10 cellular contexts compared by ENCODE assay signal in the genomic region with DNA sequence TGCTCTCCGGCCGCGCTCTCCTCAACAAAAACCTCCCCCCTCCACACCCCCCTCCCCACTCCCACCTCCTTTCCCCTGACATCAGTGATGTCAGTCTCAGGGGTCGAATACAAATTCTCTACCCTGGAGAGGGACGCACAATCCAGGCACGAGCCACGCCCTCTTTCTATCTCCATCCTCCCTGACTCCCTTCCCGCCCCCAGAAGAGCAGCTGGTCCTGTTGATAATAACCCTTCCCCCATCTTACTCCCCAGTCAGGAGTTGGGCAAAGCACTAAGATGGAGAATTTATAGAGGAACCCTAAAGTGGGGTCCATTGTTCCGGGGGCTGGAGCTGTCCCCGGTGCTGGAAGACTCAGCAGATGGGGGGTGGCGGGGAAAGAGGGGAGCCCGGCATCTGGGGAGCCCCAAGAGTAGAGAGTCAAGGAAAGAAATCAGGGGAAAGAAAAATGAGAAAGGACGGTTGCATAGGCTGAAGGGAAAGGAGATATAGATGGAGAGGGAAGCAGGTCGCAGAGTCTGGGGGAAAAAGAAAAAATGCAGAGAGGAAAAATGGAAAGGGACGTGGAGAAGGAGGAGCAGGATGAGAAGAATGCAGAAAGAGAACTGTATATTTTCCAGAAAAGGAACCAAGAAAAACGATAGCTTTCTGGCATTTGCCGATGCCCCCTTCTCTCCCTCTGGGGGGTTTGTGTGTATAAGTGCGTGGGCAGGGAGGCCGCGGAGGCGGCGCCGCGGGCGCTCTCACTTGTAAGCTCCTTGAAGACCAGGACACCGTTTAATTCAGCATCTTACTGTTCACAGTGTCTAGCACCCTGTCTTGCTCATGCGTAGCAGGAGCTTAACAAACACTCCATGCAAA. TPM values are rescaled to one million over a fixed set of nuclear protein-coding genes. Genes with fewer than 3 reads are reported as not detected.
DNase-seq lines count a peak whose midpoint lies in the region; ATAC-seq and TF ChIP-seq lines count a peak whose summit lies in the region.
"Had no signal": no experiment of that assay in that cellular context is flagged by ENCODE, and none has a peak within 500 bp of the region (broad histone marks: within the 10 kb centered on the region; RNA-seq: fewer than 3 reads in every experiment).

TSS of gene CELF3 (minus strand) at position 33 of the 861 bp plus-strand sequence. CDS start 783 bp downstream, outside the sequence.

- ATAC-seq in GM19035 (IDR thresholded peaks at IDR 0.05; ENCODE audit: unreplicated experiment) = no peak
- no peak for ATAC-seq in HG02840 (IDR thresholded peaks at IDR 0.05; ENCODE audit: low FRiP score, unreplicated experiment)

- H3K36me3 ChIP-seq in cardiac muscle cell (no peaks in the 10 kb centered on the region), ectodermal cell (ENCODE audit: control insufficient read depth, insufficient read depth, low read length) (no peaks in the 10 kb centered on the region)

- WGBS in ectodermal cell, 2 experiments = 3% methylated on average over 26 to 27 of the region's 27 CpGs

- H3K4me3 Mint-ChIP-seq in activated T-helper 1 cell treated with anti-CD3 and anti-CD28 coated beads, Interleukin-12 subunit alpha, Interleukin-12 subunit beta, Interleukin-2, Interleukin-4 antibody, amounts not matched to agents 30 ng/mL and 10 ng/mL and 1 ng/mL, durations not matched to agents 14 hours and 24 hours and 36 hours = no peak within 1 kb of the TSS

- peaks cover 18% of the 10 kb centered on the region for H3K4me1 Mint-ChIP-seq in activated T-helper 1 cell treated with anti-CD3 and anti-CD28 coated beads, Interleukin-12 subunit alpha, Interleukin-12 subunit beta, Interleukin-2, Interleukin-4 antibody, amounts not matched to agents 30 ng/mL and 10 ng/mL and 1 ng/mL, durations not matched to agents 14 hours and 24 hours and 36 hours (ENCODE audit: low read depth)

- DNase-seq in cardiac muscle cell (ENCODE audit: low read depth in 1 of 2, low spot score in 1 of 2) = peak; percentile 50 to 59
- DNase-seq in cardiac septum (ENCODE audit: low spot score) = no peak
- peak; percentile 100 for DNase-seq in NCI-H526 treated with DMSO at 0.1 percent for 48 hours (lab: John Stamatoyannopoulos, UW)
- DNase-seq in occipital lobe (lab: John Stamatoyannopoulos, UW) = peak; percentile 80
- no peak for DNase-seq in activated T-helper 1 cell treated with anti-CD3 and anti-CD28 coated beads, Interleukin-12 subunit alpha, Interleukin-12 subunit beta, Interleukin-2, Interleukin-4 antibody, amounts not matched to agents 30 ng/mL and 10 ng/mL and 1 ng/mL, durations not matched to agents 14 hours and 24 hours and 36 hours (ENCODE audit: low spot score)

- peak within 1 kb of the TSS; percentile 5 for H3K4me3 ChIP-seq in cardiac muscle cell
- H3K4me3 ChIP-seq in ectodermal cell (ENCODE audit: insufficient read depth, low read depth, low read length) = peak within 1 kb of the TSS; percentile 41

- TF ChIP-seq CTCF in cardiac muscle cell (IDR thresholded peaks at IDR 0.05; ENCODE audit: low read depth, low read length) = no peak

- H3K27ac ChIP-seq in cardiac muscle cell = no peak within 1 kb of the TSS
- peak within 1 kb of the TSS; percentile 87 for H3K27ac ChIP-seq in ectodermal cell (ENCODE audit: insufficient read depth, low read depth, low read length, poor library complexity, severe bottlenecking)
- H3K27ac ChIP-seq: VCaP had no signal

- H3K36me3 Mint-ChIP-seq in activated T-helper 1 cell treated with anti-CD3 and anti-CD28 coated beads, Interleukin-12 subunit alpha, Interleukin-12 subunit beta, Interleukin-2, Interleukin-4 antibody, amounts not matched to agents 30 ng/mL and 10 ng/mL and 1 ng/mL, durations not matched to agents 14 hours and 24 hours and 36 hours (ENCODE audit: low read depth) = no peaks in the 10 kb centered on the region

- H3K27me3 ChIP-seq in cardiac muscle cell (peaks cover 14% of the 10 kb centered on the region), ectodermal cell (ENCODE audit: control insufficient read depth, insufficient read depth, low read length, poor library complexity, severe bottlenecking) (peaks cover 34% of the 10 kb centered on the region)

- peaks cover 11% of the 10 kb centered on the region for H3K4me1 ChIP-seq in cardiac muscle cell (ENCODE audit: low read depth)
- peaks cover 51% of the 10 kb centered on the region for H3K4me1 ChIP-seq in ectodermal cell (ENCODE audit: control insufficient read depth, insufficient read depth, low read length)

- intact Hi-C loops in cardiac septum (cut with DNase I) = no loop called here
- intact Hi-C loops in activated T-helper 1 cell treated with anti-CD3 and anti-CD28 coated beads, Interleukin-12 subunit alpha, Interleukin-12 subunit beta, Interleukin-2, Interleukin-4 antibody, amounts not matched to agents 30 ng/mL and 10 ng/mL and 1 ng/mL, durations not matched to agents 14 hours and 24 hours and 36 hours (cut with micrococcal nuclease) = no loop called here

- H3K9me3 ChIP-seq in cardiac muscle cell (ENCODE audit: low read depth) (no peaks in the 10 kb centered on the region), ectodermal cell (ENCODE audit: control insufficient read depth, low read length) (no peaks in the 10 kb centered on the region)

- H3K9me3 Mint-ChIP-seq in activated T-helper 1 cell treated with anti-CD3 and anti-CD28 coated beads, Interleukin-12 subunit alpha, Interleukin-12 subunit beta, Interleukin-2, Interleukin-4 antibody, amounts not matched to agents 30 ng/mL and 10 ng/mL and 1 ng/mL, durations not matched to agents 14 hours and 24 hours and 36 hours = no peaks in the 10 kb centered on the region

- peaks cover 67% of the 10 kb centered on the region for H3K27me3 Mint-ChIP-seq in activated T-helper 1 cell treated with anti-CD3 and anti-CD28 coated beads, Interleukin-12 subunit alpha, Interleukin-12 subunit beta, Interleukin-2, Interleukin-4 antibody, amounts not matched to agents 30 ng/mL and 10 ng/mL and 1 ng/mL, durations not matched to agents 14 hours and 24 hours and 36 hours (ENCODE audit: insufficient read depth)

- H3K27ac Mint-ChIP-seq in activated T-helper 1 cell treated with anti-CD3 and anti-CD28 coated beads, Interleukin-12 subunit alpha, Interleukin-12 subunit beta, Interleukin-2, Interleukin-4 antibody, amounts not matched to agents 30 ng/mL and 10 ng/mL and 1 ng/mL, durations not matched to agents 14 hours and 24 hours and 36 hours = no peak within 1 kb of the TSS

RNA-seq across cellular contexts. Expression of gene CELF3, which starts in this region (rescaled TPM):
- total RNA-seq in cardiac muscle cell (0.14 and 0.42 TPM in 2 replicates), cardiac septum (not detected), occipital lobe (31.4 TPM)
- polyA plus RNA-seq in cardiac muscle cell = not detected in 2 replicates
- 6.0 TPM for polyA plus RNA-seq in ectodermal cell (2013, experiment 1 of 4)
- 4.6 TPM for polyA plus RNA-seq in ectodermal cell (2013, experiment 2 of 4)
- polyA plus RNA-seq in ectodermal cell (2013, experiment 3 of 4) = 7.5 TPM
- polyA plus RNA-seq in ectodermal cell (2013, experiment 4 of 4) = 9.6 TPM
- total RNA-seq in activated T-helper 1 cell treated with anti-CD3 and anti-CD28 coated beads, Interleukin-12 subunit alpha, Interleukin-12 subunit beta, Interleukin-2, Interleukin-4 antibody, amounts not matched to agents 30 ng/mL and 10 ng/mL and 1 ng/mL, durations not matched to agents 14 hours and 24 hours and 36 hours = not detected in 2 replicates
- total RNA-seq: renal cortical epithelial cell had no signal

Comparison
In these comparisons a context has a peak if more than half of its experiments do, and no peak if none do; other contexts are left out.
1. RNA of gene CELF3 (total RNA-seq): 31.4 TPM in occipital lobe (single experiment); 0.14 to 0.42 TPM in cardiac muscle cell, not detected in cardiac septum (single experiment) and not detected in activated T-helper 1 cell treated with anti-CD3 and anti-CD28 coated beads, Interleukin-12 subunit alpha, Interleukin-12 subunit beta, Interleukin-2, Interleukin-4 antibody, amounts not matched to agents 30 ng/mL and 10 ng/mL and 1 ng/mL, durations not matched to agents 14 hours and 24 hours and 36 hours; every median in the first group is over 10 times any median in the second.
2. Peak in DNase-seq and H3K4me3 ChIP-seq in cardiac muscle cell; RNA of the gene not detected or under 1 TPM.
3. DNase-seq: peak in NCI-H526 treated with DMSO at 0.1 percent for 48 hours (single experiment) and occipital lobe (single experiment); none in cardiac septum (single experiment) and activated T-helper 1 cell treated with anti-CD3 and anti-CD28 coated beads, Interleukin-12 subunit alpha, Interleukin-12 subunit beta, Interleukin-2, Interleukin-4 antibody, amounts not matched to agents 30 ng/mL and 10 ng/mL and 1 ng/mL, durations not matched to agents 14 hours and 24 hours and 36 hours (single experiment).